ENCODE assay signal across 8 cellular contexts in the genomic region with DNA sequence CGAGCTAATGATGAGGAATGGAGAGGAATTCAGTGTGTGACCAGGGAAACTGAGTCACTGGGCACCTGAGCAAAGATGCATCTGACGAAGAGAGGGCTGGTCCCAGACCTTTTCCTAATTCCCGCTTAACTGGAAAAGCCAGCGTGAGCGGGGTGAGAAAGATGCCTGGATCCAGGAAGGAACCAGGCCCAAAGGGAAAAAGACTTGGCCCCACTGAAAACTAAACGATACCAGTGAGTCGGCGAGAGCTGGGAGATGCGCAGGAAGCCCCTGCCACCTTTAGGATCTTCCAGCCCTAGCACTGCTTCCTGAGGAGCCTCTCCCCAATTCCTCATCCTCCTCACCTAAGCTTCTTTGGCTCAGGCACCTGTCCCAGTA. TPM values are rescaled to one million over a fixed set of nuclear protein-coding genes. Genes with fewer than 3 reads are reported as not detected.
DNase-seq lines count a peak whose midpoint lies in the region; ATAC-seq lines count a peak whose summit lies in the region.

No MANE protein-coding gene starts in this region.

- H3K9ac ChIP-seq in HUES64 (ENCODE audit: low read depth, low read length): no peak overlapping the region

- H3K4me3 ChIP-seq in HUES64 (ENCODE audit: low read length): peak overlapping the region; percentile 58

- H3K27me3 ChIP-seq in HUES64 (ENCODE audit: insufficient read depth, low read length): no peaks in the 10 kb centered on the region

- peaks cover 39% of the 10 kb centered on the region for H3K36me3 ChIP-seq in HUES64 (ENCODE audit: insufficient read depth, low read length)

- H3K27ac ChIP-seq in HUES64 (ENCODE audit: low read depth, low read length): no peak overlapping the region

- DNase-seq in activated naive CD8-positive, alpha-beta T cell treated with anti-CD3 and anti-CD28 coated beads, Interleukin-2, amount 50 U/mL, for 24 hours: no peak
- DNase-seq in iPS-NIHi11 (ENCODE audit: low spot score): peak; percentile 41
- DNase-seq in stimulated activated naive B cell treated with anti-CD40 and anti-IgM and Interleukin-4, amounts not matched to agents 10 μg/mL and 1 μg/mL and 100 μg/mL, for 72 hours: no peak
- DNase-seq in NCI-H1930 (lab: John Stamatoyannopoulos, UW): no peak
- DNase-seq in DMS79 (lab: John Stamatoyannopoulos, UW): no peak

- no peaks in the 10 kb centered on the region for H3K9me3 Mint-ChIP-seq in activated naive CD8-positive, alpha-beta T cell treated with anti-CD3 and anti-CD28 coated beads, Interleukin-2, amount 50 U/mL, for 24 hours
- no peaks in the 10 kb centered on the region for H3K9me3 Mint-ChIP-seq in stimulated activated naive B cell treated with anti-CD40 and anti-IgM and Interleukin-4, amounts not matched to agents 10 μg/mL and 1 μg/mL and 100 μg/mL, for 72 hours

- peak overlapping the region; percentile 92 for H3K4me3 Mint-ChIP-seq in activated naive CD8-positive, alpha-beta T cell treated with anti-CD3 and anti-CD28 coated beads, Interleukin-2, amount 50 U/mL, for 24 hours
- H3K4me3 Mint-ChIP-seq in stimulated activated naive B cell treated with anti-CD40 and anti-IgM and Interleukin-4, amounts not matched to agents 10 μg/mL and 1 μg/mL and 100 μg/mL, for 72 hours: peak overlapping the region; percentile 92 to 100

- H3K9me3 ChIP-seq in HUES64 (ENCODE audit: insufficient read depth, low read depth, low read length): no peaks in the 10 kb centered on the region

- peaks cover 2% of the 10 kb centered on the region for H3K36me3 Mint-ChIP-seq in activated naive CD8-positive, alpha-beta T cell treated with anti-CD3 and anti-CD28 coated beads, Interleukin-2, amount 50 U/mL, for 24 hours (ENCODE audit: low read depth)
- H3K36me3 Mint-ChIP-seq in stimulated activated naive B cell treated with anti-CD40 and anti-IgM and Interleukin-4, amounts not matched to agents 10 μg/mL and 1 μg/mL and 100 μg/mL, for 72 hours: peaks cover 5 to 19% of the 10 kb centered on the region in 2 donors

- ATAC-seq in activated naive CD8-positive, alpha-beta T cell treated with anti-CD3 and anti-CD28 coated beads, Interleukin-2, amount 50 U/mL, for 24 hours: no peak
- no peak for ATAC-seq in stimulated activated naive B cell treated with anti-CD40 and anti-IgM and Interleukin-4, amounts not matched to agents 10 μg/mL and 1 μg/mL and 100 μg/mL, for 72 hours (replicated peaks)
- ATAC-seq in GM19395 (IDR thresholded peaks at IDR 0.05; ENCODE audit: unreplicated experiment) (no peak), GM18861 (IDR thresholded peaks at IDR 0.05; ENCODE audit: unreplicated experiment) (no peak)

- H3K27me3 Mint-ChIP-seq in activated naive CD8-positive, alpha-beta T cell treated with anti-CD3 and anti-CD28 coated beads, Interleukin-2, amount 50 U/mL, for 24 hours: no peaks in the 10 kb centered on the region
- peaks cover 10% of the 10 kb centered on the region in 2 donors for H3K27me3 Mint-ChIP-seq in stimulated activated naive B cell treated with anti-CD40 and anti-IgM and Interleukin-4, amounts not matched to agents 10 μg/mL and 1 μg/mL and 100 μg/mL, for 72 hours

- H3K27ac Mint-ChIP-seq in activated naive CD8-positive, alpha-beta T cell treated with anti-CD3 and anti-CD28 coated beads, Interleukin-2, amount 50 U/mL, for 24 hours: peak overlapping the region; percentile 41
- no peak overlapping the region for H3K27ac Mint-ChIP-seq in stimulated activated naive B cell treated with anti-CD40 and anti-IgM and Interleukin-4, amounts not matched to agents 10 μg/mL and 1 μg/mL and 100 μg/mL, for 72 hours

- H3K4me1 Mint-ChIP-seq in activated naive CD8-positive, alpha-beta T cell treated with anti-CD3 and anti-CD28 coated beads, Interleukin-2, amount 50 U/mL, for 24 hours: peaks cover 18% of the 10 kb centered on the region
- peaks cover 14 to 34% of the 10 kb centered on the region in 2 donors for H3K4me1 Mint-ChIP-seq in stimulated activated naive B cell treated with anti-CD40 and anti-IgM and Interleukin-4, amounts not matched to agents 10 μg/mL and 1 μg/mL and 100 μg/mL, for 72 hours

- 63% methylated on average over 9 of the region's 9 CpGs for WGBS in HUES64

- H3K4me1 ChIP-seq in HUES64 (ENCODE audit: insufficient read depth, low read length): peaks cover 6% of the 10 kb centered on the region; the same call in 1 of the 2 replicates

RNA-seq across cellular contexts. Expression of a gene that starts 0.5 kb away (rescaled TPM):
- polyA plus RNA-seq in HUES64 (2013, experiment 1 of 2): 11.5 TPM
- polyA plus RNA-seq in HUES64 (2013, experiment 2 of 2): 12.6 TPM

RNA-seq across cellular contexts. Expression of a gene that starts 14.9 kb away (rescaled TPM):
- 10.3 TPM for polyA plus RNA-seq in HUES64 (2013, experiment 1 of 2)
- 9.7 TPM for polyA plus RNA-seq in HUES64 (2013, experiment 2 of 2)

RNA-seq across cellular contexts. Expression of a gene that starts 15.1 kb away (rescaled TPM):
- 92.1 TPM for polyA plus RNA-seq in HUES64 (2013, experiment 1 of 2)
- polyA plus RNA-seq in HUES64 (2013, experiment 2 of 2): 81.0 TPM

RNA-seq across cellular contexts. Expression of a gene that starts 30.3 kb away (rescaled TPM):
- polyA plus RNA-seq in HUES64 (2013, experiment 1 of 2): 23.3 TPM
- polyA plus RNA-seq in HUES64 (2013, experiment 2 of 2): 28.6 TPM

RNA-seq across cellular contexts. Expression of a gene that starts 32.9 kb away (rescaled TPM):
- polyA plus RNA-seq in HUES64 (2013, experiment 1 of 2): 54.8 TPM
- polyA plus RNA-seq in HUES64 (2013, experiment 2 of 2): 55.0 TPM
